ENCODE assay signal across 9 cellular contexts in the genomic region with DNA sequence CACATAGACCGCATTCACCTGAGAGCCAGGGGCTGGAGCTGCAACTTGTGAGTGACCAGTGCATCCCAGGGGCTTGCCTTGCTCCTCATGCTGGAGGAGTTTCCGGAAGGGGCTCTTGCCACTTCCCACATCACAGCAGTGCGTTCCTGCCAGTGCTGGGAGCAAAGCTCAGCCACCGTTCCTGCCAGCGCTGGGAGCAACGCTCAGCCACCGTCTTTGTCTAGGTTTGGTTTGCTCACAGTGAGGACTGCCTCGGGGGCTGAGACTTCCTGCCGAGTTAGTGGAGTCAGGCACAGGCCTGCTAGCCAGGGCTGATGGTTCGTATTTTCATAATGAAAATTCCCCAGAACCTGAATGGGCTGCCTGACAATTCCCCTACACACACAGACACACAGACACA. TPM values are rescaled to one million over a fixed set of nuclear protein-coding genes. Genes with fewer than 3 reads are reported as not detected.
DNase-seq lines count a peak whose midpoint lies in the region; TF ChIP-seq lines count a peak whose summit lies in the region.
"Had no signal": no experiment of that assay in that cellular context is flagged by ENCODE, and none has a peak within 500 bp of the region (broad histone marks: within the 10 kb centered on the region; RNA-seq: fewer than 3 reads in every experiment).

No MANE protein-coding gene starts in this region.

- CTCF ChIA-PET in PC-9 (lab: Charles Lee), result interaction anchor here (0.6 to 1.8 kb wide), 9 partner anchors 32 to 316 kb away, joined by 3 to 16 read pairs (median 6); a partner anchor contains a TSS

- no peak overlapping the region for H3K4me2 ChIP-seq in PC-9

- peaks cover 3% of the 10 kb centered on the region for H3K36me3 Mint-ChIP-seq in neural crest cell (ENCODE audit: low read depth)
- H3K36me3 Mint-ChIP-seq: naive thymus-derived CD8-positive, alpha-beta T cell had no signal

- H2AFZ ChIP-seq in PC-9, result no peak overlapping the region

- H3K4me1 Mint-ChIP-seq in neural crest cell, result peaks cover 10% of the 10 kb centered on the region

- H3K27me3 Mint-ChIP-seq in neural crest cell (ENCODE audit: low read depth), result peaks cover 11% of the 10 kb centered on the region
- H3K27me3 Mint-ChIP-seq: naive thymus-derived CD8-positive, alpha-beta T cell had no signal

- H3K9me3 ChIP-seq in KOPT-K1 (ENCODE audit: insufficient read depth, low read length, poor library complexity, severe bottlenecking) (no peaks in the 10 kb centered on the region), PC-9 (ENCODE audit: insufficient read depth, low read depth) (no peaks in the 10 kb centered on the region)

- no peak overlapping the region for H3K27ac Mint-ChIP-seq in neural crest cell (ENCODE audit: unreplicated experiment)

- H3K36me3 ChIP-seq in KOPT-K1 (ENCODE audit: insufficient read depth, low read length), result no peaks in the 10 kb centered on the region
- H3K36me3 ChIP-seq in PC-9 (ENCODE audit: low read depth), result no peaks in the 10 kb centered on the region

- H3F3A ChIP-seq in PC-9 (ENCODE audit: insufficient read depth, low read depth), result peaks cover 23% of the 10 kb centered on the region; the same call in 1 of the 2 replicates

- no peaks in the 10 kb centered on the region for H3K27me3 ChIP-seq in PC-9 (ENCODE audit: insufficient read depth, low read depth)

- H3K79me2 ChIP-seq in PC-9 (ENCODE audit: low read depth), result no peaks in the 10 kb centered on the region

- H3K4me3 Mint-ChIP-seq in neural crest cell, result no peak overlapping the region
- H3K4me3 Mint-ChIP-seq: naive thymus-derived CD8-positive, alpha-beta T cell had no signal

- intact Hi-C loops in PC-9 (cut with micrococcal nuclease; ENCODE audit: unreplicated experiment), result loop anchor here (2.0 to 10.0 kb wide), 3 partner anchors 40 to 484 kb away; a partner anchor contains a TSS

- H4K20me1 ChIP-seq in PC-9 (ENCODE audit: insufficient read depth), result no peaks in the 10 kb centered on the region

- TF ChIP-seq CTCF in epithelial cell of esophagus (IDR thresholded peaks at IDR 0.05; ENCODE audit: insufficient read depth, low read depth, low read length, missing control alignments), result no peak
- no peak for TF ChIP-seq CTCF in neural crest cell (conservative IDR thresholded peaks at IDR 0.05)
- TF ChIP-seq CTCF in PC-9 (conservative IDR thresholded peaks at IDR 0.05), result no peak
- no peak for TF ChIP-seq CTCF in GM20000 (IDR thresholded peaks at IDR 0.05; ENCODE audit: extremely low read depth, missing control alignments)

- H3K4me3 ChIP-seq in epithelial cell of esophagus (ENCODE audit: low read length), result no peak overlapping the region
- H3K4me3 ChIP-seq in PC-9, result no peak overlapping the region

- no peaks in the 10 kb centered on the region for H3K9me3 Mint-ChIP-seq in neural crest cell
- H3K9me3 Mint-ChIP-seq: naive thymus-derived CD8-positive, alpha-beta T cell had no signal

- H3K27ac ChIP-seq in KOPT-K1 (ENCODE audit: low read depth, low read length, poor library complexity, severe bottlenecking) (peak overlapping the region; percentile 48), PC-9 (no peak overlapping the region)

- peak; percentile 21 for DNase-seq in COR-L47 (lab: John Stamatoyannopoulos, UW)
- DNase-seq in epithelial cell of esophagus (ENCODE audit: low read depth), result peak; percentile 94
- DNase-seq in neural crest cell (ENCODE audit: low read depth, low spot score), result peak; percentile 38
- DNase-seq in NCI-H748 (lab: John Stamatoyannopoulos, UW; ENCODE audit: unreplicated experiment), result no peak
- DNase-seq in PC-9, result no peak
- no peak for DNase-seq in GM20000 (ENCODE audit: low spot score)
- DNase-seq in kidney tubule cell (ENCODE audit: low spot score), result no peak

- no TSS peak for BruUV-seq in PC-9 (replicated peaks; lab: Mats Ljungman, UMichigan)

- H3K4me1 ChIP-seq in PC-9 (replicated peaks; ENCODE audit: insufficient read depth), result peaks cover 20% of the 10 kb centered on the region

- POLR2A ChIA-PET in PC-9 (lab: Charles Lee; ENCODE audit: unreplicated experiment), result interaction anchor here (0.6 to 1.9 kb wide), 6 partner anchors 32 to 1528 kb away, joined by 3 to 20 read pairs (median 6); a partner anchor contains a TSS

- no peaks in the 10 kb centered on the region for H3K9me2 ChIP-seq in PC-9 (ENCODE audit: insufficient read depth)

RNA-seq across cellular contexts. Expression of a gene that starts 5.4 kb away (rescaled TPM):
- total RNA-seq in neural crest cell (0.21 TPM in 1 of 2 replicates, not detected in the other), PC-9 (2021) (0.23 and 0.24 TPM in 2 replicates)

RNA-seq across cellular contexts. Expression of a gene that starts 9.0 kb away (rescaled TPM):
- total RNA-seq in neural crest cell, result 1.7 and 1.8 TPM in 2 replicates
- 2.6 and 3.1 TPM in 2 replicates for total RNA-seq in PC-9 (2021)

RNA-seq across cellular contexts. Expression of a gene that starts 23.8 kb away (rescaled TPM):
- total RNA-seq in neural crest cell (not detected in 2 replicates), PC-9 (2021) (not detected in 2 replicates)
- total RNA-seq: naive thymus-derived CD8-positive, alpha-beta T cell had no signal

RNA-seq across cellular contexts. Expression of a gene that starts 31.5 kb away (rescaled TPM):
- total RNA-seq in neural crest cell (67.7 and 68.3 TPM in 2 replicates), PC-9 (2021) (50.7 and 56.2 TPM in 2 replicates)

RNA-seq across cellular contexts. Expression of a gene that starts 31.8 kb away (rescaled TPM):
- 90.4 and 93.2 TPM in 2 replicates for total RNA-seq in neural crest cell
- 122 and 135 TPM in 2 replicates for total RNA-seq in PC-9 (2021)

Comparison
In these comparisons a context has a peak if more than half of its experiments do, and no peak if none do; other contexts are left out.
1. DNase-seq: peak in COR-L47 (single experiment), epithelial cell of esophagus (single experiment) and neural crest cell (single experiment); none in NCI-H748 (single experiment), PC-9 (0 of 2), GM20000 (single experiment) and kidney tubule cell (single experiment).